8 cellular contexts compared by ENCODE assay signal in genomic region chr2:191020221-191020741, GRCh38. TPM values are rescaled to one million over a fixed set of nuclear protein-coding genes. Genes with fewer than 3 reads are reported as not detected.
A peak's percentile ranks its signal among the peaks of the same experiment; 100 is the strongest.
DNase-seq lines count a peak whose midpoint lies in the region; ATAC-seq and TF ChIP-seq lines count a peak whose summit lies in the region.

No MANE protein-coding gene starts in this region.

- TF ChIP-seq CTCF in A673 (conservative IDR thresholded peaks at IDR 0.05; ENCODE audit: low read depth, low read length), result no peak
- no peak for TF ChIP-seq CTCF in MCF 10A (IDR thresholded peaks at IDR 0.05; ENCODE audit: unreplicated experiment)

- no peaks in the 10 kb centered on the region for H3K4me1 ChIP-seq in A673 (ENCODE audit: insufficient read depth, low read length, poor library complexity, severe bottlenecking)
- peaks cover 6 to 14% (median 6%) of the 10 kb centered on the region in 3 donors for H3K4me1 ChIP-seq in skeletal muscle tissue (ENCODE audit: control insufficient read depth in 3 of 3, insufficient read depth in 3 of 3, low read length in 3 of 3)

- no peaks in the 10 kb centered on the region for H3K4me1 Mint-ChIP-seq in MCF 10A (ENCODE audit: insufficient read depth, unreplicated experiment)

- H3K4me3 ChIP-seq in A673 (ENCODE audit: low read depth, low read length, poor library complexity, severe bottlenecking) (peak overlapping the region; percentile 70), iPS-18c (ENCODE audit: insufficient read depth, low read depth, low read length) (peak overlapping the region; percentile 86), skeletal muscle tissue (ENCODE audit: low read length in 3 of 3) (peak overlapping the region; percentile 89 to 94 (median 93))

- intact Hi-C loops in A673 (cut with micrococcal nuclease; ENCODE audit: unreplicated experiment), result no loop called here
- intact Hi-C loops in MCF 10A (cut with micrococcal nuclease), result no loop called here

- no peaks in the 10 kb centered on the region for H3K9me3 ChIP-seq in A673 (ENCODE audit: low read depth, low read length, poor library complexity, severe bottlenecking)
- no peaks in the 10 kb centered on the region for H3K9me3 ChIP-seq in iPS-18c (ENCODE audit: control insufficient read depth, insufficient read depth, low read length)
- no peaks in the 10 kb centered on the region for H3K9me3 ChIP-seq in skeletal muscle tissue (ENCODE audit: control insufficient read depth in 3 of 3, low read length in 3 of 3)

- H3K36me3 ChIP-seq in A673 (ENCODE audit: insufficient read depth, low read length, poor library complexity, severe bottlenecking), result no peaks in the 10 kb centered on the region
- no peaks in the 10 kb centered on the region for H3K36me3 ChIP-seq in skeletal muscle tissue (ENCODE audit: control insufficient read depth in 3 of 3, insufficient read depth in 3 of 3, low read length in 3 of 3)

- POLR2A ChIA-PET in A673 (lab: Charles Lee; ENCODE audit: low non-redundant PET), result interaction anchor here (0.6 kb wide), 1 partner anchor 63 kb away, joined by 3 read pairs; no protein-coding TSS in a partner anchor
- POLR2A ChIA-PET in MCF 10A (lab: Yijun Ruan, JAX), result interaction anchor here (0.6 to 3.2 kb wide), 25 partner anchors 9 to 1348 kb away, joined by 3 to 44 read pairs (median 4); partner anchors contain the start of genes GLS and HIBCH

- DNase-seq in A673 (ENCODE audit: low spot score) (peak; percentile 97), NCI-H2107 treated with DMSO at 0.1 percent for 48 hours (lab: John Stamatoyannopoulos, UW; ENCODE audit: unreplicated experiment) (peak; percentile 90), UCSD-AML1 (lab: John Stamatoyannopoulos, UW; ENCODE audit: unreplicated experiment) (peak; percentile 98), MCF 10A (ENCODE audit: unreplicated experiment) (peak; percentile 97)

- H3K27ac ChIP-seq in A673 (ENCODE audit: low read depth, low read length, poor library complexity, severe bottlenecking) (peak overlapping the region; percentile 89), skeletal muscle tissue (ENCODE audit: low read depth, low read length) (peak overlapping the region; percentile 90)

- BruUV-seq in A673 (replicated peaks; lab: Mats Ljungman, UMichigan), result no TSS peak
- no TSS peak for BruUV-seq in MCF 10A (replicated peaks; lab: Mats Ljungman, UMichigan)

- peak overlapping the region; percentile 86 to 96 (median 88) for H3K9ac ChIP-seq in skeletal muscle tissue (ENCODE audit: low read depth in 1 of 3, low read length in 3 of 3)

- CTCF ChIA-PET in A673 (lab: Charles Lee), result no interaction called here
- CTCF ChIA-PET in MCF 10A (lab: Yijun Ruan, JAX), result interaction anchor here (0.6 to 1.3 kb wide), 3 partner anchors 9 to 366 kb away, joined by 3 to 5 read pairs (median 3); no protein-coding TSS in a partner anchor

- H3K27me3 ChIP-seq in A673 (replicated peaks; ENCODE audit: insufficient read depth, low read depth, low read length, poor library complexity), result no peaks in the 10 kb centered on the region
- no peaks in the 10 kb centered on the region for H3K27me3 ChIP-seq in skeletal muscle tissue (ENCODE audit: control insufficient read depth in 3 of 3, insufficient read depth in 3 of 3, low read length in 3 of 3)

- H3K9me3 Mint-ChIP-seq in MCF 10A (ENCODE audit: unreplicated experiment), result no peaks in the 10 kb centered on the region

- peak; percentile 64 for ATAC-seq in GM18861 (IDR thresholded peaks at IDR 0.05; ENCODE audit: unreplicated experiment)
- peak; percentile 63 for ATAC-seq in HG03066 (IDR thresholded peaks at IDR 0.05; ENCODE audit: low read depth, unreplicated experiment)

- no peak overlapping the region for H3K27ac Mint-ChIP-seq in MCF 10A (ENCODE audit: low read depth, unreplicated experiment)

- H3K4me3 Mint-ChIP-seq in MCF 10A (ENCODE audit: unreplicated experiment), result no peak overlapping the region

- peaks cover 11% of the 10 kb centered on the region for H3K27me3 Mint-ChIP-seq in MCF 10A (ENCODE audit: insufficient read depth, unreplicated experiment)

- H3K36me3 Mint-ChIP-seq in MCF 10A (ENCODE audit: insufficient read depth, unreplicated experiment), result no peaks in the 10 kb centered on the region

RNA-seq across cellular contexts. Expression of gene STAT1, which starts 6.3 kb away (rescaled TPM):
- total RNA-seq in A673 (2021) (69.5 and 76.5 TPM in 2 replicates), MCF 10A (2022) (32.3 and 36.9 TPM in 2 replicates), skeletal muscle tissue (30.3 TPM)

Comparison
In these comparisons a context has a peak if more than half of its experiments do, and no peak if none do; other contexts are left out.
1. Peak in every context shown above with its lines: DNase-seq, ATAC-seq, H3K4me3 ChIP-seq and H3K27ac ChIP-seq.